ENCODE assay signal across 8 cellular contexts in the genomic region with DNA sequence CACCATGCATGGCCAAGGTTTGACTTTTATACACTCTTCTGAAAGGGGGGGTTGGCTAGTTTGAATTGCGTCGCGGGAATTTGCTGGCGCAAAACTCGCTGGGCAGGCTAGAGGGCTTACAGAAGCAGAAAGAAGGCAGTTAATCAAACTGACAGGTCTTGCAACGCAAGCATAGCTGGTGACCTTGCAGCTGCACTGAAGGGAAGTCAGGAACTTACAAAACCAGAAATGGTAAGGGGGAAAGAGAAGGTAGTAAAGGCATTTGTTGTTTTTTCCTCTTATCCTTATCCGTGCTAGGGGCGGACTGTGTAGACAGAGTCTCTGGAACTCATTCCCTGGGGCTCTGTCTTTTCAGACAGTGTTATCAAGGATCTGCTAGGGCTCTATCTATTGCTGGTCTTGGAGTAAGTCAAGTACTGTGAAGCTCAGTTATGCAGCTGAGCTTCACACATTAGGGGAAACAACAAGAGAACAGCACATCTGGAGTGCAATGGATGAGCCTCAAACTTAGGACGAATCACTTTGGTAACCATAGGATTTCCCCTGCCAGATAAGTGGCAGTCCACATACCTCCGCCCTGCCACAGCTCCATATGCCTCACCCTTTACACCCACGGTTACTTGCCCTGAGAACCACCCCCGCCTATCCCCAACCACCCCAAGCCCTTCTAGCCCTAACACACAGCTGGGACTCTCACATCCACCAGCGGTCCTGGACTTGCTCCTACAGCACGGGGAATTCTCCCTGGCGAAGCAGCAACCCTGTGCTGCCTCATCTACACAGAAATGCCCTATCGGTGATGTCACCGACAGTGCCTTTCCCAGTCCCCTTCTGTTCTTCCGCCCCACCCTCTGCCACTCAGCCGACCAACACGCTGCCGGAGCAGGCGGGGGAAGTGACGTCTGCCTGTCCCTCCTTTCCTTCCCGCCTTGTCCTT.
DNase-seq lines count a peak whose midpoint lies in the region; ATAC-seq, FAIRE-seq and TF ChIP-seq lines count a peak whose summit lies in the region.

No MANE protein-coding gene starts in this region.

- TF ChIP-seq POLR2A in GM12892 (IDR thresholded peaks at IDR 0.05; ENCODE audit: low read depth, low read length): no peak

- CTCF ChIA-PET in Caco-2 (lab: Charles Lee): no interaction called here

- H3K27ac ChIP-seq in Karpas-422 (ENCODE audit: low read length) (peak overlapping the region; percentile 94), astrocyte (ENCODE audit: low read depth, low read length) (no peak overlapping the region)

- H2AFZ ChIP-seq in Karpas-422 (ENCODE audit: low read length): no peak overlapping the region
- H2AFZ ChIP-seq in astrocyte (ENCODE audit: low read depth, low read length): no peak overlapping the region

- H3K4me1 ChIP-seq in Caco-2 (0 out of 2 replicates have a peak, but pooled peaks cover 3% of the 10 kb centered on the region), Karpas-422 (ENCODE audit: low read length) (peaks cover 62% of the 10 kb centered on the region), astrocyte (ENCODE audit: insufficient read depth, low read length) (no peaks in the 10 kb centered on the region)

- H3K36me3 ChIP-seq in Caco-2 (ENCODE audit: control insufficient read depth, insufficient read depth, low read length): no peaks in the 10 kb centered on the region
- H3K36me3 ChIP-seq in Karpas-422 (ENCODE audit: insufficient read depth, low read length): no peaks in the 10 kb centered on the region
- H3K36me3 ChIP-seq in astrocyte (ENCODE audit: insufficient read depth, low read length): no peaks in the 10 kb centered on the region

- TF ChIP-seq CTCF in Caco-2 (IDR thresholded peaks at IDR 0.05; ENCODE audit: insufficient read depth in 1 of 2, low read depth in 1 of 2, low read length in 1 of 2, severe bottlenecking in 1 of 2, unreplicated experiment in 1 of 2): no peak
- TF ChIP-seq CTCF in astrocyte (IDR thresholded peaks at IDR 0.05; ENCODE audit: insufficient read depth, low read depth, low read length): no peak

- H4K20me1 ChIP-seq in Karpas-422 (ENCODE audit: insufficient read depth, low read depth, low read length): no peaks in the 10 kb centered on the region
- H4K20me1 ChIP-seq in astrocyte (ENCODE audit: insufficient read depth, low read length): no peaks in the 10 kb centered on the region

- no TSS peak for BruUV-seq in Caco-2 (replicated peaks; lab: Mats Ljungman, UMichigan)

- POLR2A ChIA-PET in Caco-2 (lab: Charles Lee): no interaction called here

- H3K36me3 Mint-ChIP-seq in Caco-2 (ENCODE audit: insufficient read depth, unreplicated experiment) (no peaks in the 10 kb centered on the region), astrocyte (ENCODE audit: low read depth, unreplicated experiment) (no peaks in the 10 kb centered on the region), memory B cell (no peaks in the 10 kb centered on the region)

- H3K9me3 Mint-ChIP-seq in Caco-2 (ENCODE audit: unreplicated experiment): no peaks in the 10 kb centered on the region
- H3K9me3 Mint-ChIP-seq in astrocyte (ENCODE audit: unreplicated experiment): no peaks in the 10 kb centered on the region
- H3K9me3 Mint-ChIP-seq in memory B cell: no peaks in the 10 kb centered on the region

- ATAC-seq in memory B cell (ENCODE audit: low read depth): peak; percentile 50

- H3K27me3 Mint-ChIP-seq in Caco-2 (ENCODE audit: insufficient read depth, unreplicated experiment) (no peaks in the 10 kb centered on the region), astrocyte (ENCODE audit: low read depth, unreplicated experiment) (peaks cover 4% of the 10 kb centered on the region), memory B cell (peaks cover 10% of the 10 kb centered on the region)

- H3K9ac ChIP-seq in Karpas-422 (ENCODE audit: low read length): peak overlapping the region; percentile 66
- H3K9ac ChIP-seq in astrocyte (ENCODE audit: low read length): no peak overlapping the region

- FAIRE-seq in astrocyte (lab: Jason Lieb, UNC) (no peak), GM12892 (lab: Jason Lieb, UNC) (no peak)

- no peaks in the 10 kb centered on the region for H3K27me3 ChIP-seq in Caco-2 (replicated peaks; ENCODE audit: control insufficient read depth, insufficient read depth, low read length)
- H3K27me3 ChIP-seq in Karpas-422 (ENCODE audit: low read length): no peaks in the 10 kb centered on the region
- no peaks in the 10 kb centered on the region for H3K27me3 ChIP-seq in astrocyte (ENCODE audit: insufficient read depth, low read length)

- H3K4me3 ChIP-seq in Caco-2 (ENCODE audit: low read depth, low read length) (no peak overlapping the region), Karpas-422 (ENCODE audit: low read length) (peak overlapping the region; percentile 52), astrocyte (ENCODE audit: insufficient read depth, low read depth, low read length) (no peak overlapping the region)

- peak overlapping the region; percentile 84 for H3K27ac Mint-ChIP-seq in Caco-2 (ENCODE audit: unreplicated experiment)
- peak overlapping the region; percentile 53 for H3K27ac Mint-ChIP-seq in astrocyte (ENCODE audit: unreplicated experiment)
- H3K27ac Mint-ChIP-seq in memory B cell: peak overlapping the region; percentile 31

- H3K4me1 Mint-ChIP-seq in Caco-2 (ENCODE audit: low read depth, unreplicated experiment) (no peaks in the 10 kb centered on the region), astrocyte (ENCODE audit: low read depth, unreplicated experiment) (no peaks in the 10 kb centered on the region), memory B cell (peaks cover 7% of the 10 kb centered on the region)

- H3K4me3 Mint-ChIP-seq in Caco-2 (ENCODE audit: unreplicated experiment) (peak overlapping the region; percentile 52), astrocyte (ENCODE audit: unreplicated experiment) (no peak overlapping the region), memory B cell (peak overlapping the region; percentile 77)

- intact Hi-C loops in Caco-2 (cut with micrococcal nuclease; ENCODE audit: unreplicated experiment): no loop called here

- no peaks in the 10 kb centered on the region for H3K9me2 ChIP-seq in Karpas-422 (replicated peaks; ENCODE audit: insufficient read depth, low read length)

- no peaks in the 10 kb centered on the region for H3K79me2 ChIP-seq in Karpas-422 (ENCODE audit: low read length)
- no peaks in the 10 kb centered on the region for H3K79me2 ChIP-seq in astrocyte (ENCODE audit: insufficient read depth, low read length)

- H3K4me2 ChIP-seq in Karpas-422 (ENCODE audit: low read depth, low read length, poor library complexity, severe bottlenecking): peak overlapping the region; percentile 64
- H3K4me2 ChIP-seq in astrocyte (ENCODE audit: low read length): no peak overlapping the region

- DNase-seq in Caco-2 (peak; percentile 53 to 56), Karpas-422 (peak; percentile 95), astrocyte (ENCODE audit: low read depth) (no peak), memory B cell (ENCODE audit: low spot score in 2 of 2) (no peak), NCI-H187 (lab: John Stamatoyannopoulos, UW) (no peak), COR-L47 (lab: John Stamatoyannopoulos, UW) (no peak), GM12892 (ENCODE audit: insufficient read length) (no peak)
- DNase-seq in activated CD4-positive, alpha-beta T cell treated with anti-CD3 and anti-CD28 coated beads for 4 hours: no peak

- H3K9me3 ChIP-seq in Caco-2: no peaks in the 10 kb centered on the region
- no peaks in the 10 kb centered on the region for H3K9me3 ChIP-seq in Karpas-422 (ENCODE audit: low read length)
- no peaks in the 10 kb centered on the region for H3K9me3 ChIP-seq in astrocyte (ENCODE audit: insufficient read depth, low read depth, low read length)

Comparison
In these comparisons a context has a peak if more than half of its experiments do, and no peak if none do; other contexts are left out.
1. DNase-seq: peak in Caco-2 (2 of 2) and Karpas-422 (single experiment); none in astrocyte (single experiment), memory B cell (0 of 2), NCI-H187 (0 of 2), COR-L47 (single experiment), activated CD4-positive, alpha-beta T cell treated with anti-CD3 and anti-CD28 coated beads for 4 hours (0 of 2) and GM12892 (single experiment).
2. H3K27ac Mint-ChIP-seq: peak in every context shown above with its lines; median percentile 84 in Caco-2; 53 in astrocyte; 31 in memory B cell.